Comparison of ENCODE assay signal across 8 cellular contexts in the genomic region with DNA sequence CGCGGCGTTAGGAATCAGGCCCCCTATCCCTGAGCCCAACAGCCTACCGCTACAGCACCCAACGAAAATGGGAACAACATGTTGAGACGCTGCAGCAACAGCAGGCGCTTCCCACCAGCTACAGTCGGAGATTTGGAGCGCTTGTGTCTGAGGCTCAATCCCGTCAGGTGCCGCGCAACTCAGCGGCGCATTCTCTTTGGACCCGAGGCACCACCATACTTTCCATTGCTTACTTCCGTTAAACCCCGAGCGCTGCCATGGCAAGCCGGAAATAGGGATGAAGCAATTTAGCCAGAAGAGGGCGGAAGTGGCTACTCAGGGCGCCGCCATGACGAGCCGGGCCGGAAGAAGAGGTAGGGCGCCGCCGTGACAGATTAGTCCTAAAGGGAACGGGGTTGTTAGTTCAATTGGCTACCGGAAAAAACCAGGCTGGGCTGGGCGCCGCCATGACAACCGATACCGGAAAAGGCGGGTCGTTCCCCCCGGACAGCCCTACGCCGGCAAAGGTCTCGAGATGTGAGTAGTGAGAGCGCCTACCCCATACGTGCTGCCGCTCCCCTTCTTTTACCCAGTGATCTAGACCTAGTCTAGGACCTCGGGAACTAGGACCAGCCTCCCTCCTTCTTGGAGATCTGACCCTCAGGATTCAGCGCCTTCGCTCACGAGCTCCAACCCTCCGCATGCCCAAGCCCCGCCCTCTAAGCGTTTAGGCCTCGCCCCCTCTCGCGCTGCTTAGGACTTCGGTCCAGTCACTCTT. TPM values are rescaled to one million over a fixed set of nuclear protein-coding genes. Genes with fewer than 3 reads are reported as not detected.
DNase-seq lines count a peak whose midpoint lies in the region; ATAC-seq, FAIRE-seq and TF ChIP-seq lines count a peak whose summit lies in the region.

A gene with protein sequence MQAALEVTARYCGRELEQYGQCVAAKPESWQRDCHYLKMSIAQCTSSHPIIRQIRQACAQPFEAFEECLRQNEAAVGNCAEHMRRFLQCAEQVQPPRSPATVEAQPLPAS (plus strand): TSS at position 476 of the 757 bp plus-strand sequence. CDS start 39 bp downstream, at position 515.

- peak within 1 kb of the TSS; percentile 85 to 97 (median 96) for H3K27ac ChIP-seq in pancreas
- peak within 1 kb of the TSS; percentile 83 to 96 (median 95) for H3K27ac ChIP-seq in thyroid gland

- peak; percentile 47 for FAIRE-seq in pancreas (lab: Jason Lieb, UNC)

- H3K9me3 Mint-ChIP-seq in activated naive CD8-positive, alpha-beta T cell treated with anti-CD3 and anti-CD28 coated beads, Interleukin-2, amount 50 U/mL, for 24 hours, result no peaks in the 10 kb centered on the region

- peak within 1 kb of the TSS; percentile 98 for H3K27ac Mint-ChIP-seq in activated naive CD8-positive, alpha-beta T cell treated with anti-CD3 and anti-CD28 coated beads, Interleukin-2, amount 50 U/mL, for 24 hours

- ATAC-seq in HG02678 (IDR thresholded peaks at IDR 0.05; ENCODE audit: unreplicated experiment), result peak; percentile 88
- peak; percentile 91 for ATAC-seq in activated naive CD8-positive, alpha-beta T cell treated with anti-CD3 and anti-CD28 coated beads, Interleukin-2, amount 50 U/mL, for 24 hours
- peak; percentile 95 for ATAC-seq in Right ventricle myocardium superior (ENCODE audit: poor library complexity)
- peak; percentile 74 to 89 (median 80) for ATAC-seq in pancreas

- intact Hi-C loops in Right ventricle myocardium superior (cut with DNase I) (loop anchor here (5.0 kb wide), 1 partner anchor 42 kb away; a partner anchor contains a TSS), pancreas (cut with DNase I) (loop anchor here in 1 of 3 donors (10.0 kb wide), 1 partner anchor 100 kb away; a partner anchor contains a TSS), thyroid gland (cut with DNase I) (no loop called here)

- H3K9me3 ChIP-seq in pancreas (no peaks in the 10 kb centered on the region), thyroid gland (no peaks in the 10 kb centered on the region)

- peak within 1 kb of the TSS; percentile 96 for H3K4me3 Mint-ChIP-seq in activated naive CD8-positive, alpha-beta T cell treated with anti-CD3 and anti-CD28 coated beads, Interleukin-2, amount 50 U/mL, for 24 hours

- 0% methylated on average over 54 of the region's 54 CpGs for WGBS in pancreas, 2 donors
- WGBS in thyroid gland, 2 donors, result 1% methylated on average over 41 to 52 of the region's 54 CpGs

- TF ChIP-seq POLR2A in thyroid gland (IDR thresholded peaks at IDR 0.05), result peak in 1 of 2 donors; percentile 75

- H3K27me3 ChIP-seq in pancreas, result no peaks in the 10 kb centered on the region
- no peaks in the 10 kb centered on the region for H3K27me3 ChIP-seq in thyroid gland

- H3K4me3 ChIP-seq in GM12864 (ENCODE audit: low read depth, low read length) (peak within 1 kb of the TSS; percentile 92), pancreas (peak within 1 kb of the TSS; percentile 16 to 75 (median 43)), thyroid gland (replicated peaks in 1 of 3) (peak within 1 kb of the TSS; percentile 56 to 66 (median 64))

- no peaks in the 10 kb centered on the region for H3K27me3 Mint-ChIP-seq in activated naive CD8-positive, alpha-beta T cell treated with anti-CD3 and anti-CD28 coated beads, Interleukin-2, amount 50 U/mL, for 24 hours

- H3K36me3 ChIP-seq in pancreas (no peaks in the 10 kb centered on the region), thyroid gland (peaks cover 0 to 11% of the 10 kb centered on the region in 2 donors)

- H3K4me1 Mint-ChIP-seq in activated naive CD8-positive, alpha-beta T cell treated with anti-CD3 and anti-CD28 coated beads, Interleukin-2, amount 50 U/mL, for 24 hours, result peaks cover 42% of the 10 kb centered on the region

- no peak for TF ChIP-seq CTCF in GM12864 (IDR thresholded peaks at IDR 0.05; ENCODE audit: low read depth, low read length, missing control alignments)
- TF ChIP-seq CTCF in pancreas (IDR thresholded peaks at IDR 0.05), result peak in 1 of 4 donors; percentile 5
- TF ChIP-seq CTCF in thyroid gland (IDR thresholded peaks at IDR 0.05), result peak in 2 of 6 experiments; percentile 15 to 38

- peaks cover 23% of the 10 kb centered on the region for H3K36me3 Mint-ChIP-seq in activated naive CD8-positive, alpha-beta T cell treated with anti-CD3 and anti-CD28 coated beads, Interleukin-2, amount 50 U/mL, for 24 hours (ENCODE audit: low read depth)

- DNase-seq in GM12864 (ENCODE audit: low read depth) (peak; percentile 88), NCI-H1417 treated with DMSO at 0.1 percent for 48 hours (lab: John Stamatoyannopoulos, UW) (peak; percentile 85), T follicular helper cell (ENCODE audit: low read depth) (peak; percentile 90), Right ventricle myocardium superior (peak; percentile 97), pancreas (peak; percentile 90 to 97 (median 94)), thyroid gland (peak; percentile 97 to 98)
- DNase-seq in activated naive CD8-positive, alpha-beta T cell treated with anti-CD3 and anti-CD28 coated beads, Interleukin-2, amount 50 U/mL, for 24 hours, result peak; percentile 91

- H3K4me1 ChIP-seq in pancreas (peaks cover 28 to 36% (median 32%) of the 10 kb centered on the region in 3 donors), thyroid gland (peaks cover 15 to 18% of the 10 kb centered on the region in 2 donors)

RNA-seq across cellular contexts. Expression of the gene that starts here (rescaled TPM):
- total RNA-seq in Right ventricle myocardium superior, result 18.7 TPM
- total RNA-seq in pancreas, result 10 to 100 TPM; 17.2 to 36.4 (median 26.4) TPM
- 10 to 100 TPM; 29.8 to 30.1 TPM for polyA plus RNA-seq in pancreas
- 10 to 100 TPM; 14.6 to 70.6 (median 29.1) TPM for total RNA-seq in thyroid gland

Comparison
In these comparisons a context has a peak if more than half of its experiments do, and no peak if none do; other contexts are left out.
1. Peak in every context shown above with its lines: DNase-seq, ATAC-seq, H3K4me3 ChIP-seq and H3K27ac ChIP-seq.